In genomic region chr2:32008811-32009478, GRCh38 we compare ENCODE assay signal across 1 cellular context.
TF ChIP-seq lines count a peak whose summit lies in the region.

No MANE protein-coding gene starts in this region.

TF ChIP-seq in GM12878, 131 proteins besides CTCF, POLR2A, EP300 and RAD21:
- peak; percentile 14; the same call in 1 of the 2 replicates for TF ChIP-seq PKNOX1 (IDR thresholded peaks at IDR 0.05)
- no peak for TF ChIP-seq ATF2 (IDR thresholded peaks at IDR 0.05; ENCODE audit: low read length)
